ENCODE assay signal across 7 cellular contexts in the genomic region with DNA sequence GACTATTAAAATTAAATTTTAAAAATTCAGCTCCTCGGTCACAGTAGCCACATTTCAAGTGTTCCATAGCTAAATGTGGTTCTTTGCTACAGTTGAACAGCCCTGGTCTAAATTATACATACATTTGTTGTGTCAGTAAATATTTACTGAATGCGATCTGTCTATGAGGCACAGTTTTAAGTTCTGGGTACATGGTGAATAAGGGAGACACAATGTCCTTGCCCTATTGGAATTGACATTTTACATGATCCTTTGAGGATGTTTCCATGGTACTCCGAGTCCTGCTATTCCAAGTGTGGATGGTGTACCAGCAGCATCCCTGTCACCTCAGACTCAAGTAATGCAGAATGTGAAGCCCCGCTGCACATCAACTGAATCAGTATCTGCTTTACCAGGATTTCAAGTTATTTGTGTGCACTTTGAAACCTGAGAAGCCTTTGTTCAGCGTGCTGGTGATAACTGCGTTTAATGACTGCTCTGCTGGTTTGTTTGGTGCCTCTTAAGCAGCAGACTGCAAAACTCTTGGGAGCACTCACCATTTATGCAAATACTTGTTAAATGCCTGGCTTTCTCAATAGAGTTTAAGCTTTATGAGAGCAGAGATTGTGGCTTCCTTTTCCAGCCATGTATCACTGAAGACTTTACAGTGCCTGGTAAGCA. TPM values are rescaled to one million over a fixed set of nuclear protein-coding genes. Genes with fewer than 3 reads are reported as not detected.
DNase-seq lines count a peak whose midpoint lies in the region; ATAC-seq and TF ChIP-seq lines count a peak whose summit lies in the region.

No MANE protein-coding gene starts in this region.

- H3K36me3 Mint-ChIP-seq in natural killer cell treated with Interleukin-12 subunit alpha and Interleukin-12 subunit beta and Interleukin-15 and Interleukin-18, amount 100 ng/mL, for 72 hours = peaks cover 9% of the 10 kb centered on the region

- H3K27me3 Mint-ChIP-seq in natural killer cell treated with Interleukin-12 subunit alpha and Interleukin-12 subunit beta and Interleukin-15 and Interleukin-18, amount 100 ng/mL, for 72 hours = peaks cover 3 to 8% of the 10 kb centered on the region in 2 donors

- no peak for TF ChIP-seq CTCF in cardiac fibroblast (IDR thresholded peaks at IDR 0.05; ENCODE audit: low read depth, low read length)

- DNase-seq in NCI-H2107 (lab: John Stamatoyannopoulos, UW) = peak; percentile 46
- peak; percentile 34 to 39 for DNase-seq in cardiac fibroblast (ENCODE audit: low read depth in 2 of 2)
- no peak for DNase-seq in natural killer cell treated with Interleukin-12 subunit alpha and Interleukin-12 subunit beta and Interleukin-15 and Interleukin-18, amount 100 ng/mL, for 72 hours (ENCODE audit: low spot score)
- no peak for DNase-seq in GDM1 (lab: John Stamatoyannopoulos, UW)

- H3K4me3 Mint-ChIP-seq in natural killer cell treated with Interleukin-12 subunit alpha and Interleukin-12 subunit beta and Interleukin-15 and Interleukin-18, amount 100 ng/mL, for 72 hours = peak overlapping the region; percentile 80

- H3K27ac Mint-ChIP-seq in natural killer cell treated with Interleukin-12 subunit alpha and Interleukin-12 subunit beta and Interleukin-15 and Interleukin-18, amount 100 ng/mL, for 72 hours = peak overlapping the region; percentile 43 to 78

- H3K4me1 Mint-ChIP-seq in natural killer cell treated with Interleukin-12 subunit alpha and Interleukin-12 subunit beta and Interleukin-15 and Interleukin-18, amount 100 ng/mL, for 72 hours (ENCODE audit: low read depth in 2 of 2) = peaks cover 38 to 44% of the 10 kb centered on the region in 2 donors

- ATAC-seq in natural killer cell treated with Interleukin-12 subunit alpha and Interleukin-12 subunit beta and Interleukin-15 and Interleukin-18, amount 100 ng/mL, for 72 hours = no peak
- no peak for ATAC-seq in GM21529 (IDR thresholded peaks at IDR 0.05; ENCODE audit: unreplicated experiment)
- no peak for ATAC-seq in GM18519 (IDR thresholded peaks at IDR 0.05; ENCODE audit: low FRiP score, unreplicated experiment)

- no peaks in the 10 kb centered on the region for H3K9me3 Mint-ChIP-seq in natural killer cell treated with Interleukin-12 subunit alpha and Interleukin-12 subunit beta and Interleukin-15 and Interleukin-18, amount 100 ng/mL, for 72 hours

- peak overlapping the region; percentile 96 for H3K4me3 ChIP-seq in GM08714 (ENCODE audit: low read length)
- H3K4me3 ChIP-seq in cardiac fibroblast (replicated peaks in 1 of 2; ENCODE audit: low read depth in 2 of 2, low read length in 2 of 2) = peak overlapping the region in 1 of 2 donors; percentile 76

RNA-seq across cellular contexts. Expression of gene GALNT1, which starts 1.5 kb away (rescaled TPM):
- total RNA-seq in natural killer cell treated with Interleukin-12 subunit alpha and Interleukin-12 subunit beta and Interleukin-15 and Interleukin-18, amount 100 ng/mL, for 72 hours = 10 to 100 TPM; 60.2 to 72.7 TPM

Comparison
In these comparisons a context has a peak if more than half of its experiments do, and no peak if none do; other contexts are left out.
1. DNase-seq: peak in NCI-H2107 (single experiment) and cardiac fibroblast (2 of 2); none in natural killer cell treated with Interleukin-12 subunit alpha and Interleukin-12 subunit beta and Interleukin-15 and Interleukin-18, amount 100 ng/mL, for 72 hours (single experiment) and GDM1 (single experiment).